ENCODE assay signal across 15 cellular contexts in genomic region chr9:76699966-76700365, GRCh38.
DNase-seq lines count a peak whose midpoint lies in the region; ATAC-seq, FAIRE-seq and TF ChIP-seq lines count a peak whose summit lies in the region.
"Had no signal": no experiment of that assay in that cellular context is flagged by ENCODE, and none has a peak within 500 bp of the region (broad histone marks: within the 10 kb centered on the region; RNA-seq: fewer than 3 reads in every experiment).

No MANE protein-coding gene starts in this region.

- POLR2A ChIA-PET in MCF 10A (lab: Yijun Ruan, JAX): interaction anchor here (0.6 kb wide), 1 partner anchor 216 kb away, joined by 3 read pairs; no protein-coding TSS in a partner anchor

- H3K27me3 ChIP-seq in mammary epithelial cell (ENCODE audit: insufficient read depth, low read length) (peaks cover 3% of the 10 kb centered on the region), ascending aorta (no peaks in the 10 kb centered on the region)

- H3K27me3 Mint-ChIP-seq in MCF 10A (ENCODE audit: insufficient read depth, unreplicated experiment): peaks cover 11% of the 10 kb centered on the region
- peaks cover 23% of the 10 kb centered on the region for H3K27me3 Mint-ChIP-seq in T-helper 2 cell treated with Interferon-gamma antibody and Interleukin-4, amounts not matched to agents 5 μg/mL and 100 μg/mL, for 36 hours (ENCODE audit: low read depth)

- H3K9me3 ChIP-seq in mammary epithelial cell (replicated peaks; ENCODE audit: insufficient read depth, low read length) (no peaks in the 10 kb centered on the region), ascending aorta (no peaks in the 10 kb centered on the region)
- H3K9me3 ChIP-seq: A549 had no signal

- TF ChIP-seq CTCF in MCF 10A (IDR thresholded peaks at IDR 0.05; ENCODE audit: unreplicated experiment) (no peak), mammary epithelial cell (conservative IDR thresholded peaks at IDR 0.05 in 1 of 2, IDR thresholded peaks at IDR 0.05 in 1 of 2; ENCODE audit: extremely low read depth in 1 of 2, insufficient read depth in 1 of 2, low read depth in 1 of 2, low read length in 2 of 2) (no peak), ascending aorta (IDR thresholded peaks at IDR 0.05) (no peak), fibroblast of the aortic adventitia (IDR thresholded peaks at IDR 0.05; ENCODE audit: insufficient read depth, low read length) (no peak)

- no TSS peak for BruUV-seq in MCF 10A (replicated peaks; lab: Mats Ljungman, UMichigan)
- BruUV-seq in mammary epithelial cell (replicated peaks; lab: Mats Ljungman, UMichigan): no TSS peak

- no peaks in the 10 kb centered on the region for H3K36me3 ChIP-seq in mammary epithelial cell (ENCODE audit: insufficient read depth, low read length)
- H3K36me3 ChIP-seq in ascending aorta: peaks cover 9 to 41% of the 10 kb centered on the region in 2 donors

- H3K9ac ChIP-seq in mammary epithelial cell (ENCODE audit: insufficient read depth, low read length): no peak overlapping the region

- H3K4me3 ChIP-seq in mammary epithelial cell (replicated peaks in 1 of 3; ENCODE audit: insufficient read depth in 1 of 3, low read depth in 2 of 3, low read length in 3 of 3) (no peak overlapping the region), ascending aorta (no peak overlapping the region), fibroblast of the aortic adventitia (ENCODE audit: low read depth, low read length) (no peak overlapping the region)
- H3K4me3 ChIP-seq: A549, lung had no signal

- no peak overlapping the region for H2AFZ ChIP-seq in mammary epithelial cell (ENCODE audit: low read depth, low read length)

- no peaks in the 10 kb centered on the region for H3K79me2 ChIP-seq in mammary epithelial cell (ENCODE audit: insufficient read depth, low read length)

- CTCF ChIA-PET in MCF 10A (lab: Yijun Ruan, JAX) (interaction anchor here (0.6 to 9.9 kb wide), 6 partner anchors 10 to 463 kb away, joined by 3 to 285 read pairs (median 8); no protein-coding TSS in a partner anchor), mammary epithelial cell (lab: Charles Lee; ENCODE audit: low non-redundant PET) (interaction anchor here (0.7 kb wide), 1 partner anchor 11 kb away, joined by 3 read pairs; no protein-coding TSS in a partner anchor)

- no peak for FAIRE-seq in GM12891 (lab: Jason Lieb, UNC)
- FAIRE-seq: A549, small intestine had no signal

- no peaks in the 10 kb centered on the region for H4K20me1 ChIP-seq in mammary epithelial cell (ENCODE audit: insufficient read depth, low read length)

- H3K9me3 Mint-ChIP-seq in MCF 10A (ENCODE audit: unreplicated experiment): no peaks in the 10 kb centered on the region
- no peaks in the 10 kb centered on the region for H3K9me3 Mint-ChIP-seq in T-helper 2 cell treated with Interferon-gamma antibody and Interleukin-4, amounts not matched to agents 5 μg/mL and 100 μg/mL, for 36 hours
- H3K9me3 Mint-ChIP-seq: neural crest cell had no signal

- no peak overlapping the region for H3K4me2 ChIP-seq in mammary epithelial cell (ENCODE audit: insufficient read depth, low read depth, low read length)
- H3K4me2 ChIP-seq: A549 had no signal

- no peak for ATAC-seq in HG02610 (IDR thresholded peaks at IDR 0.05; ENCODE audit: unreplicated experiment)

- H3K4me1 ChIP-seq in mammary epithelial cell (ENCODE audit: insufficient read depth, low read length) (no peaks in the 10 kb centered on the region), ascending aorta (peaks cover 8 to 26% of the 10 kb centered on the region in 2 donors)
- H3K4me1 ChIP-seq: A549 had no signal

- no peak overlapping the region for H3K27ac ChIP-seq in mammary epithelial cell (ENCODE audit: insufficient read depth, low read depth, low read length)
- H3K27ac ChIP-seq in ascending aorta: peak overlapping the region; percentile 28 to 36
- H3K27ac ChIP-seq: A549 had no signal

- peak; percentile 16 for DNase-seq in MCF 10A (ENCODE audit: unreplicated experiment)
- no peak for DNase-seq in mammary epithelial cell
- DNase-seq in ascending aorta (ENCODE audit: low spot score in 2 of 2): no peak
- peak; percentile 91 for DNase-seq in fibroblast of the aortic adventitia (ENCODE audit: low read depth)
- DNase-seq in NCI-H510A treated with DMSO at 0.1 percent for 48 hours (lab: John Stamatoyannopoulos, UW): no peak
- no peak for DNase-seq in T-helper 2 cell treated with Interferon-gamma antibody and Interleukin-4, amounts not matched to agents 5 μg/mL and 100 μg/mL, for 36 hours (ENCODE audit: low spot score)
- DNase-seq in GM12891 (ENCODE audit: insufficient read length, low spot score): no peak
- DNase-seq: activated naive CD4-positive, alpha-beta T cell; DND-41; NCI-H1048; small intestine had no signal

- H3K4me1 Mint-ChIP-seq in MCF 10A (ENCODE audit: insufficient read depth, unreplicated experiment): peaks cover 8% of the 10 kb centered on the region
- H3K4me1 Mint-ChIP-seq in T-helper 2 cell treated with Interferon-gamma antibody and Interleukin-4, amounts not matched to agents 5 μg/mL and 100 μg/mL, for 36 hours (ENCODE audit: low read depth): peaks cover 9% of the 10 kb centered on the region

- no peak overlapping the region for H3K27ac Mint-ChIP-seq in MCF 10A (ENCODE audit: low read depth, unreplicated experiment)
- no peak overlapping the region for H3K27ac Mint-ChIP-seq in T-helper 2 cell treated with Interferon-gamma antibody and Interleukin-4, amounts not matched to agents 5 μg/mL and 100 μg/mL, for 36 hours

- in situ Hi-C loops in mammary epithelial cell (cut with MboI; ENCODE audit: low sequenced_read_pairs in 2 of 2): loop anchor here in 1 of 2 donors (5.0 kb wide), 2 partner anchors 33 to 258 kb away; no protein-coding TSS in a partner anchor

- no peak overlapping the region for H3K4me3 Mint-ChIP-seq in MCF 10A (ENCODE audit: unreplicated experiment)
- H3K4me3 Mint-ChIP-seq in T-helper 2 cell treated with Interferon-gamma antibody and Interleukin-4, amounts not matched to agents 5 μg/mL and 100 μg/mL, for 36 hours: no peak overlapping the region
- H3K4me3 Mint-ChIP-seq: neural crest cell had no signal

- intact Hi-C loops in MCF 10A (cut with micrococcal nuclease): no loop called here
- intact Hi-C loops in mammary epithelial cell (cut with micrococcal nuclease): loop anchor here (10.0 kb wide), 1 partner anchor 75 kb away; no protein-coding TSS in a partner anchor
- intact Hi-C loops in ascending aorta (cut with DNase I): loop anchor here (5.0 kb wide), 1 partner anchor 298 kb away; no protein-coding TSS in a partner anchor

- no peaks in the 10 kb centered on the region for H3K36me3 Mint-ChIP-seq in MCF 10A (ENCODE audit: insufficient read depth, unreplicated experiment)
- H3K36me3 Mint-ChIP-seq in T-helper 2 cell treated with Interferon-gamma antibody and Interleukin-4, amounts not matched to agents 5 μg/mL and 100 μg/mL, for 36 hours (ENCODE audit: low read depth): no peaks in the 10 kb centered on the region

- TF ChIP-seq POLR2A in GM12891 (IDR thresholded peaks at IDR 0.05; ENCODE audit: low read depth, low read length): no peak

- dilution Hi-C loops in mammary epithelial cell (cut with HindIII; ENCODE audit: low sequenced_read_pairs): loop anchor here (5.0 to 25.0 kb wide), 2 partner anchors 48 to 238 kb away; partner anchors contain the start of gene GCNT1

TF ChIP-seq in GM12891, 5 proteins besides CTCF, POLR2A, EP300 and RAD21:
- TF ChIP-seq POLR2AphosphoS5 (IDR thresholded peaks at IDR 0.05; ENCODE audit: low read depth, low read length): no peak
- TF ChIP-seq SPI1 (IDR thresholded peaks at IDR 0.05; ENCODE audit: low read depth, low read length): no peak
- no peak for TF ChIP-seq TAF1 (IDR thresholded peaks at IDR 0.05; ENCODE audit: low read depth, low read length)
- TF ChIP-seq PAX5 (IDR thresholded peaks at IDR 0.05; ENCODE audit: insufficient read depth, low read length, severe bottlenecking): no peak
- no peak for TF ChIP-seq POU2F2 (IDR thresholded peaks at IDR 0.05; ENCODE audit: low read depth, low read length)

Comparison
In these comparisons a context has a peak if more than half of its experiments do, and no peak if none do; other contexts are left out.
1. DNase-seq: peak in MCF 10A (single experiment) and fibroblast of the aortic adventitia (single experiment); none in mammary epithelial cell (single experiment), ascending aorta (0 of 2), NCI-H510A treated with DMSO at 0.1 percent for 48 hours (single experiment), T-helper 2 cell treated with Interferon-gamma antibody and Interleukin-4, amounts not matched to agents 5 μg/mL and 100 μg/mL, for 36 hours (single experiment) and GM12891 (single experiment).